In the genomic region with DNA sequence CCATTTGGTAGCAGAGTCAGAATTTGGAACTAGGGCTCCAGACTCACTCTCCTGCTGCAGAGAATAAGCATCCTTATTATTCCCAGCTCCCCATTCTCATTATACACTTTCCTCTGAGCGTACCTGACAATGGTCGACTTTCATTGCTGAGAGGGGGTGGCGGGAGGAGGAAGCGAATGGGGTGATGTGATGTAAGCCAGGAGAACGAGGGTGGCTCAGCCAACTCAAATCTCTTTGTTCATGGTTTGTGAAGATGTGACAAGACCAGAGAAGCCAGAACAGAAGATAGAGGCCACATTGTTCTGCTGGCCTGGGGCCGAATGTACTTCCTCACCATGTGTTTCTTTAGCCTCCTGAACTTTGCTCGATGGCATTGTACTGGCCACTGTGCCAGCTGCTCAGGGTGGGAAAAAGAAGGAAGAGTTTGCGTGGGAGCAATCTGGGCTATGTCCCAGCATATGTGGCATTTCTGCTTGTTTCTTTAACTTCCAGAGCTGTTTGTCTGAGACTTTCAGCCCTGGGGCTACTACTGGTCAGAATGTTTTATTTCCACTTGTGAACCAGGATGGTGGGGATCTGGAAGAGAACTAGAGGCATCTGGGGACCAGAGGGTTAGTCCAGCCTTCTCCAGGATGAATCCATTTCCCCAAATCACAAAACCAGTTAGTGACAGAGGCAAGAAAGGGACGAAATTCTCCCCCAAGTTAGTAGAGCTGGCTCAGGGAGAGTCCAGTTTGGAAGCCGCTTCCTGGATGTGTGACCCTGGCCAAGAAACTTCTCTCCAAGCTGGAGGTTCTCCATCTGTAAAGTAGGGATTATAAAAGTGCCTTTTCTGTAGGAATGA, we compare ENCODE assay signal across 1 cellular context.
TF ChIP-seq lines count a peak whose summit lies in the region.

No MANE protein-coding gene starts in this region.

TF ChIP-seq in HepG2, 621 proteins besides CTCF, POLR2A, EP300 and RAD21 (continued from another document):
- TF ChIP-seq ETV6 (CRISPR knock-in tag; conservative IDR thresholded peaks at IDR 0.05) (peak; percentile 83), ZNF709 (CRISPR knock-in tag; IDR thresholded peaks at IDR 0.05) (peak; percentile 33; the same call in 1 of the 2 replicates), ZZZ3 (CRISPR knock-in tag; IDR thresholded peaks at IDR 0.05; ENCODE audit: borderline replicate concordance) (no peak), RFX5 (IDR thresholded peaks at IDR 0.05; ENCODE audit: low read depth, low read length) (no peak), EED (CRISPR knock-in tag; IDR thresholded peaks at IDR 0.05) (no peak), FOXA1 (IDR thresholded peaks at IDR 0.05) (no peak), FOXA1 (CRISPR knock-in tag; IDR thresholded peaks at IDR 0.05) (peak; percentile 56; the same call in 1 of the 2 replicates), ZIK1 (CRISPR knock-in tag; IDR thresholded peaks at IDR 0.05; ENCODE audit: borderline replicate concordance, low read depth) (peak; percentile 32; the same call in 1 of the 2 replicates), CCDC6 (CRISPR knock-in tag; IDR thresholded peaks at IDR 0.05) (peak; percentile 59; the same call in 1 of the 2 replicates), ZNF775 (CRISPR knock-in tag; IDR thresholded peaks at IDR 0.05; ENCODE audit: borderline replicate concordance) (peak; percentile 95)
